19 cellular contexts compared by ENCODE assay signal in genomic region chr7:43138710-43139601, GRCh38. TPM values are rescaled to one million over a fixed set of nuclear protein-coding genes. Genes with fewer than 3 reads are reported as not detected.
DNase-seq lines count a peak whose midpoint lies in the region; ATAC-seq, FAIRE-seq and TF ChIP-seq lines count a peak whose summit lies in the region.
"Had no signal": no experiment of that assay in that cellular context is flagged by ENCODE, and none has a peak within 500 bp of the region (broad histone marks: within the 10 kb centered on the region; RNA-seq: fewer than 3 reads in every experiment).

No MANE protein-coding gene starts in this region.

- intact Hi-C loops in activated CD8-positive, alpha-beta T cell treated with anti-CD3 and anti-CD28 coated beads for 36 hours (cut with micrococcal nuclease): no loop called here

- H3K4me1 ChIP-seq in GM23248 (ENCODE audit: insufficient read depth) (peaks cover 19% of the 10 kb centered on the region), astrocyte (ENCODE audit: insufficient read depth, low read length) (peaks cover 33% of the 10 kb centered on the region), neural progenitor cell (peaks cover 35% of the 10 kb centered on the region)
- H3K4me1 ChIP-seq: left lung, stomach had no signal

- in situ Hi-C loops in GM23248 (cut with MboI): no loop called here

- H3K9ac ChIP-seq in GM23248 (no peak overlapping the region), astrocyte (ENCODE audit: low read length) (peak overlapping the region; percentile 1), neural progenitor cell (no peak overlapping the region)
- H3K9ac ChIP-seq: SK-N-SH had no signal

- CTCF ChIA-PET in activated CD8-positive, alpha-beta T cell treated with anti-CD3 and anti-CD28 coated beads for 36 hours (lab: Charles Lee): no interaction called here

- H3K27me3 ChIP-seq in GM23248 (replicated peaks; ENCODE audit: insufficient read depth) (no peaks in the 10 kb centered on the region), astrocyte (ENCODE audit: insufficient read depth, low read length) (no peaks in the 10 kb centered on the region), neural progenitor cell (no peaks in the 10 kb centered on the region)

- TF ChIP-seq CTCF in astrocyte (IDR thresholded peaks at IDR 0.05; ENCODE audit: insufficient read depth, low read depth, low read length) (no peak), fibroblast of pulmonary artery (IDR thresholded peaks at IDR 0.05; ENCODE audit: low read length, missing control alignments) (no peak), neural progenitor cell (IDR thresholded peaks at IDR 0.05) (no peak)
- TF ChIP-seq CTCF in activated CD8-positive, alpha-beta T cell treated with anti-CD3 and anti-CD28 coated beads for 36 hours (IDR thresholded peaks at IDR 0.05): no peak

- H3K4me3 ChIP-seq in GM23248: no peak overlapping the region
- H3K4me3 ChIP-seq in astrocyte (ENCODE audit: insufficient read depth, low read depth, low read length): no peak overlapping the region
- H3K4me3 ChIP-seq in fibroblast of pulmonary artery (replicated peaks; ENCODE audit: low read depth, low read length): no peak overlapping the region
- H3K4me3 ChIP-seq in neural progenitor cell: no peak overlapping the region
- H3K4me3 ChIP-seq: left lung, stomach had no signal

- no peak overlapping the region for H3K4me2 ChIP-seq in GM23248 (ENCODE audit: unreplicated experiment)
- peak overlapping the region; percentile 36 for H3K4me2 ChIP-seq in astrocyte (ENCODE audit: low read length)
- H3K4me2 ChIP-seq in neural progenitor cell: peak overlapping the region; percentile 50
- H3K4me2 ChIP-seq: SK-N-SH had no signal

- H4K20me1 ChIP-seq in GM23248 (ENCODE audit: insufficient read depth): no peaks in the 10 kb centered on the region
- no peaks in the 10 kb centered on the region for H4K20me1 ChIP-seq in astrocyte (ENCODE audit: insufficient read depth, low read length)
- H4K20me1 ChIP-seq in neural progenitor cell (ENCODE audit: low read depth): no peaks in the 10 kb centered on the region

- no peaks in the 10 kb centered on the region for H3K36me3 Mint-ChIP-seq in astrocyte (ENCODE audit: low read depth, unreplicated experiment)
- peaks cover 1% of the 10 kb centered on the region for H3K36me3 Mint-ChIP-seq in neural progenitor cell
- H3K36me3 Mint-ChIP-seq in activated CD8-positive, alpha-beta T cell treated with anti-CD3 and anti-CD28 coated beads for 36 hours (ENCODE audit: low read depth): no peaks in the 10 kb centered on the region
- H3K36me3 Mint-ChIP-seq: activated naive CD8-positive, alpha-beta T cell treated with anti-CD3 and anti-CD28 coated beads, Interleukin-2, amount 10 ng/mL, durations not matched to agents 7 days and 5 days had no signal

- H3K4me3 Mint-ChIP-seq in astrocyte (ENCODE audit: unreplicated experiment) (no peak overlapping the region), neural progenitor cell (no peak overlapping the region)
- H3K4me3 Mint-ChIP-seq in activated CD8-positive, alpha-beta T cell treated with anti-CD3 and anti-CD28 coated beads for 36 hours: no peak overlapping the region
- H3K4me3 Mint-ChIP-seq: activated naive CD8-positive, alpha-beta T cell treated with anti-CD3 and anti-CD28 coated beads, Interleukin-2, amount 10 ng/mL, durations not matched to agents 7 days and 5 days; activated T-cell treated with anti-CD3 and anti-CD28 coated beads, Interleukin-2, amount 50 U/mL, for 72 hours had no signal

- H3K27ac ChIP-seq in GM23248 (no peak overlapping the region), astrocyte (ENCODE audit: low read depth, low read length) (peak overlapping the region; percentile 27), neural progenitor cell (no peak overlapping the region)
- H3K27ac ChIP-seq: left lung, stomach had no signal

- H3K27me3 Mint-ChIP-seq in astrocyte (ENCODE audit: low read depth, unreplicated experiment) (no peaks in the 10 kb centered on the region), neural progenitor cell (ENCODE audit: insufficient read depth, low read depth) (peaks cover 5% of the 10 kb centered on the region)
- peaks cover 14% of the 10 kb centered on the region for H3K27me3 Mint-ChIP-seq in activated CD8-positive, alpha-beta T cell treated with anti-CD3 and anti-CD28 coated beads for 36 hours

- H3K9me3 Mint-ChIP-seq in astrocyte (ENCODE audit: unreplicated experiment) (no peaks in the 10 kb centered on the region), neural progenitor cell (no peaks in the 10 kb centered on the region)
- H3K9me3 Mint-ChIP-seq in activated CD8-positive, alpha-beta T cell treated with anti-CD3 and anti-CD28 coated beads for 36 hours: no peaks in the 10 kb centered on the region
- H3K9me3 Mint-ChIP-seq: activated naive CD8-positive, alpha-beta T cell treated with anti-CD3 and anti-CD28 coated beads, Interleukin-2, amount 10 ng/mL, durations not matched to agents 7 days and 5 days; activated T-cell treated with anti-CD3 and anti-CD28 coated beads, Interleukin-2, amount 50 U/mL, for 72 hours had no signal

- H3K4me1 Mint-ChIP-seq in astrocyte (ENCODE audit: low read depth, unreplicated experiment): peaks cover 54% of the 10 kb centered on the region
- H3K4me1 Mint-ChIP-seq in neural progenitor cell: peaks cover 39% of the 10 kb centered on the region
- no peaks in the 10 kb centered on the region for H3K4me1 Mint-ChIP-seq in activated CD8-positive, alpha-beta T cell treated with anti-CD3 and anti-CD28 coated beads for 36 hours (ENCODE audit: low read depth)
- H3K4me1 Mint-ChIP-seq: activated naive CD8-positive, alpha-beta T cell treated with anti-CD3 and anti-CD28 coated beads, Interleukin-2, amount 10 ng/mL, durations not matched to agents 7 days and 5 days had no signal

- peak; percentile 19 for DNase-seq in GM23248
- peak; percentile 76 for DNase-seq in astrocyte (ENCODE audit: low read depth)
- DNase-seq in fibroblast of pulmonary artery (ENCODE audit: low read depth): peak; percentile 15
- DNase-seq in neural progenitor cell (ENCODE audit: low spot score): peak; percentile 60
- DNase-seq in activated CD8-positive, alpha-beta T cell treated with anti-CD3 and anti-CD28 coated beads for 36 hours: no peak
- DNase-seq in NCI-H774 (lab: John Stamatoyannopoulos, UW): no peak
- no peak for DNase-seq in stimulated activated CD4-positive, alpha-beta T cell treated with anti-CD3 and anti-CD28 coated beads, Interleukin-15, amount 100 ng/mL, for 24 hours
- DNase-seq: activated CD4-positive, alpha-beta T cell treated with anti-CD3 and anti-CD28 coated beads, Interleukin-2, amount 50 U/mL, for 1 hour; activated naive CD8-positive, alpha-beta T cell treated with anti-CD3 and anti-CD28 coated beads, Interleukin-2, amount 10 ng/mL, durations not matched to agents 7 days and 5 days; activated T-cell treated with anti-CD3 and anti-CD28 coated beads, Interleukin-2, amount 50 U/mL, for 72 hours; DMS79; hippocampal formation; left lung; NCI-H446 treated with DMSO at 0.1 percent for 48 hours; SK-N-SH; stomach had no signal

- peak; percentile 72 for FAIRE-seq in astrocyte (lab: Jason Lieb, UNC)
- FAIRE-seq: urothelium cell line had no signal

- H3K79me2 ChIP-seq in GM23248 (ENCODE audit: insufficient read depth): no peaks in the 10 kb centered on the region
- no peaks in the 10 kb centered on the region for H3K79me2 ChIP-seq in astrocyte (ENCODE audit: insufficient read depth, low read length)
- no peaks in the 10 kb centered on the region for H3K79me2 ChIP-seq in neural progenitor cell (ENCODE audit: low read depth)

- no peaks in the 10 kb centered on the region for H3K36me3 ChIP-seq in GM23248 (ENCODE audit: low read depth)
- no peaks in the 10 kb centered on the region for H3K36me3 ChIP-seq in astrocyte (ENCODE audit: insufficient read depth, low read length)
- H3K36me3 ChIP-seq in neural progenitor cell: no peaks in the 10 kb centered on the region
- H3K36me3 ChIP-seq: left lung, stomach had no signal

- 79 to 82% methylated on average over 8 of the region's 8 CpGs for WGBS in GM23248 (ENCODE audit: low coverage in 1 of 2, low lambda C conversion rate in 2 of 2, missing lambda C conversion rate in 2 of 2), 2 experiments

- H3K27ac Mint-ChIP-seq in astrocyte (ENCODE audit: unreplicated experiment) (peak overlapping the region; percentile 97), neural progenitor cell (peak overlapping the region; percentile 93)
- no peak overlapping the region for H3K27ac Mint-ChIP-seq in activated CD8-positive, alpha-beta T cell treated with anti-CD3 and anti-CD28 coated beads for 36 hours
- H3K27ac Mint-ChIP-seq: activated naive CD8-positive, alpha-beta T cell treated with anti-CD3 and anti-CD28 coated beads, Interleukin-2, amount 10 ng/mL, durations not matched to agents 7 days and 5 days; activated T-cell treated with anti-CD3 and anti-CD28 coated beads, Interleukin-2, amount 50 U/mL, for 72 hours; progenitor cell of endocrine pancreas had no signal

- ATAC-seq in activated CD8-positive, alpha-beta T cell treated with anti-CD3 and anti-CD28 coated beads for 36 hours: no peak
- ATAC-seq in HG03039 (IDR thresholded peaks at IDR 0.05; ENCODE audit: unreplicated experiment): no peak
- ATAC-seq: activated T-cell treated with anti-CD3 and anti-CD28 coated beads, Interleukin-2, amount 50 U/mL, for 72 hours; left lung had no signal

- POLR2A ChIA-PET in activated CD8-positive, alpha-beta T cell treated with anti-CD3 and anti-CD28 coated beads for 36 hours (lab: Charles Lee): no interaction called here

- H3F3A ChIP-seq in GM23248 (ENCODE audit: insufficient read depth): peaks cover 9% of the 10 kb centered on the region
- H3F3A ChIP-seq in neural progenitor cell (ENCODE audit: low read depth): peaks cover 27% of the 10 kb centered on the region

- H3K9me2 ChIP-seq in GM23248 (ENCODE audit: insufficient read depth): no peaks in the 10 kb centered on the region
- H3K9me2 ChIP-seq: SK-N-SH had no signal

- H3K9me3 ChIP-seq in GM23248 (ENCODE audit: low read depth) (no peaks in the 10 kb centered on the region), astrocyte (ENCODE audit: insufficient read depth, low read depth, low read length) (no peaks in the 10 kb centered on the region), neural progenitor cell (ENCODE audit: low read depth) (no peaks in the 10 kb centered on the region)
- H3K9me3 ChIP-seq: left lung, SK-N-SH, stomach had no signal

- H2AFZ ChIP-seq in GM23248: no peak overlapping the region
- peak overlapping the region; percentile 12 for H2AFZ ChIP-seq in astrocyte (ENCODE audit: low read depth, low read length)
- H2AFZ ChIP-seq in neural progenitor cell (replicated peaks): no peak overlapping the region

RNA-seq across cellular contexts. Expression of gene HECW1, which starts 26.5 kb away (rescaled TPM):
- 4.8 and 8.7 TPM in 2 replicates for total RNA-seq in GM23248 (2014; rRNA removed; shearing (Covaris generic))
- 2.0 and 2.1 TPM in 2 replicates for polyA plus RNA-seq in GM23248 (2016; fragmentation: Nextera tagmentation; extraction: Ambion mirVana)
- 2.3 and 3.3 TPM in 2 replicates for total RNA-seq in astrocyte
- 0.11 and 0.28 TPM in 2 replicates for total RNA-seq in neural progenitor cell (ENCODE audit: low replicate concordance)
- total RNA-seq in activated CD8-positive, alpha-beta T cell treated with anti-CD3 and anti-CD28 coated beads for 36 hours: not detected
- total RNA-seq: activated naive CD8-positive, alpha-beta T cell treated with anti-CD3 and anti-CD28 coated beads, Interleukin-2, amount 10 ng/mL, durations not matched to agents 7 days and 5 days; activated T-cell treated with anti-CD3 and anti-CD28 coated beads, Interleukin-2, amount 50 U/mL, for 72 hours had no signal
- polyA plus RNA-seq: SK-N-SH had no signal

Comparison
In these comparisons a context has a peak if more than half of its experiments do, and no peak if none do; other contexts are left out.
1. DNase-seq: peak in GM23248 (single experiment), astrocyte (single experiment), fibroblast of pulmonary artery (single experiment) and neural progenitor cell (single experiment); none in activated CD8-positive, alpha-beta T cell treated with anti-CD3 and anti-CD28 coated beads for 36 hours (single experiment), NCI-H774 (single experiment) and stimulated activated CD4-positive, alpha-beta T cell treated with anti-CD3 and anti-CD28 coated beads, Interleukin-15, amount 100 ng/mL, for 24 hours (single experiment).